1 cellular context compared by ENCODE assay signal in genomic region chr1:146007048-146007784, GRCh38.
TF ChIP-seq lines count a peak whose summit lies in the region.

No MANE protein-coding gene starts in this region.

TF ChIP-seq in K562, 482 proteins besides CTCF, POLR2A, EP300 and RAD21 (continues in another document):
- TF ChIP-seq KLF10 (CRISPR knock-in tag; IDR thresholded peaks at IDR 0.05) (no peak), MTA1 (IDR thresholded peaks at IDR 0.05; ENCODE audit: borderline replicate concordance) (no peak), FOXK1 (CRISPR knock-in tag; IDR thresholded peaks at IDR 0.05; ENCODE audit: borderline replicate concordance) (no peak), GTF2E2 (tag; IDR thresholded peaks at IDR 0.05) (no peak), ZBTB1 (CRISPR knock-in tag; IDR thresholded peaks at IDR 0.05; ENCODE audit: borderline replicate concordance, low read depth) (no peak), ELF1 (tag; IDR thresholded peaks at IDR 0.05) (no peak), TSC22D4 (tag; IDR thresholded peaks at IDR 0.05) (no peak), TEAD4 (IDR thresholded peaks at IDR 0.05; ENCODE audit: low read length) (peak; percentile 34; the same call in 1 of the 2 replicates), TEAD4 (CRISPR knock-in tag; IDR thresholded peaks at IDR 0.05; ENCODE audit: borderline replicate concordance) (no peak), MCM5 (IDR thresholded peaks at IDR 0.05; ENCODE audit: low read depth) (no peak), SRSF3 (IDR thresholded peaks at IDR 0.05; ENCODE audit: insufficient read depth, low read length) (no peak), E2F1 (CRISPR knock-in tag; IDR thresholded peaks at IDR 0.05) (no peak), ZNF583 (CRISPR knock-in tag; IDR thresholded peaks at IDR 0.05) (no peak), ZNF518B (CRISPR knock-in tag; IDR thresholded peaks at IDR 0.05) (no peak), YY1 (IDR thresholded peaks at IDR 0.05; ENCODE audit: borderline replicate concordance in 1 of 3, control insufficient read depth in 1 of 3, extremely low read depth in 1 of 3, insufficient read depth in 3 of 3, insufficient read length in 1 of 3, insufficient replicate concordance in 2 of 3, low read depth in 1 of 3, low read length in 2 of 3) (no peak), RBM39 (optimal IDR thresholded peaks at IDR 0.05; ENCODE audit: low read depth, low read length) (no peak), TAF7 (tag; IDR thresholded peaks at IDR 0.05) (no peak), NR2C1 (IDR thresholded peaks at IDR 0.05) (no peak; the same call in 1 of the 2 replicates), NR2C1 (tag; IDR thresholded peaks at IDR 0.05) (no peak), THRAP3 (IDR thresholded peaks at IDR 0.05; ENCODE audit: borderline replicate concordance) (no peak), SMAD1 (IDR thresholded peaks at IDR 0.05; ENCODE audit: low read depth, low read length, partially characterized antibody) (no peak), SAFB (IDR thresholded peaks at IDR 0.05; ENCODE audit: borderline replicate concordance, low read depth, low read length) (no peak), ZNF75A (CRISPR knock-in tag; IDR thresholded peaks at IDR 0.05) (no peak), LEF1 (IDR thresholded peaks at IDR 0.05) (peak; percentile 46; the same call in 1 of the 2 replicates), CHD1 (IDR thresholded peaks at IDR 0.05; ENCODE audit: low read length) (no peak), CHD2 (IDR thresholded peaks at IDR 0.05; ENCODE audit: low read depth, low read length) (no peak), CEBPG (CRISPR knock-in tag; IDR thresholded peaks at IDR 0.05) (peak; percentile 60; the same call in 1 of the 2 replicates), CEBPG (tag; conservative IDR thresholded peaks at IDR 0.05 in 1 of 2, IDR thresholded peaks at IDR 0.05 in 1 of 2) (peak; percentile 91 to 93), ZNF395 (CRISPR knock-in tag; IDR thresholded peaks at IDR 0.05) (0 out of 2 replicates have a peak, but pooled peaks have one; percentile 58), ZNF3 (CRISPR knock-in tag; IDR thresholded peaks at IDR 0.05) (no peak), NEUROD1 (IDR thresholded peaks at IDR 0.05; ENCODE audit: borderline replicate concordance, low read depth, low read length, partially characterized antibody) (no peak), PBX2 (CRISPR knock-in tag; IDR thresholded peaks at IDR 0.05; ENCODE audit: low read depth) (no peak), PBX2 (tag; conservative IDR thresholded peaks at IDR 0.05; ENCODE audit: low read depth) (0 out of 2 replicates have a peak, but pooled peaks have one; percentile 20), ZHX1 (conservative IDR thresholded peaks at IDR 0.05; ENCODE audit: low read length) (no peak), TRIM25 (IDR thresholded peaks at IDR 0.05; ENCODE audit: borderline replicate concordance) (no peak), SREBF2 (CRISPR knock-in tag; IDR thresholded peaks at IDR 0.05) (no peak), MLLT1 (IDR thresholded peaks at IDR 0.05) (no peak), CAMTA2 (CRISPR knock-in tag; conservative IDR thresholded peaks at IDR 0.05) (no peak), ZNF253 (CRISPR knock-in tag; conservative IDR thresholded peaks at IDR 0.05) (no peak), RHOXF2B (CRISPR knock-in tag; conservative IDR thresholded peaks at IDR 0.05) (no peak), NELFE (IDR thresholded peaks at IDR 0.05; ENCODE audit: insufficient read depth, insufficient read length) (no peak), ARID1B (IDR thresholded peaks at IDR 0.05) (peak; percentile 48), MYNN (IDR thresholded peaks at IDR 0.05) (no peak), MYNN (CRISPR knock-in tag; IDR thresholded peaks at IDR 0.05) (no peak), NCOA4 (IDR thresholded peaks at IDR 0.05; ENCODE audit: partially characterized antibody) (no peak)
